In the genomic region with DNA sequence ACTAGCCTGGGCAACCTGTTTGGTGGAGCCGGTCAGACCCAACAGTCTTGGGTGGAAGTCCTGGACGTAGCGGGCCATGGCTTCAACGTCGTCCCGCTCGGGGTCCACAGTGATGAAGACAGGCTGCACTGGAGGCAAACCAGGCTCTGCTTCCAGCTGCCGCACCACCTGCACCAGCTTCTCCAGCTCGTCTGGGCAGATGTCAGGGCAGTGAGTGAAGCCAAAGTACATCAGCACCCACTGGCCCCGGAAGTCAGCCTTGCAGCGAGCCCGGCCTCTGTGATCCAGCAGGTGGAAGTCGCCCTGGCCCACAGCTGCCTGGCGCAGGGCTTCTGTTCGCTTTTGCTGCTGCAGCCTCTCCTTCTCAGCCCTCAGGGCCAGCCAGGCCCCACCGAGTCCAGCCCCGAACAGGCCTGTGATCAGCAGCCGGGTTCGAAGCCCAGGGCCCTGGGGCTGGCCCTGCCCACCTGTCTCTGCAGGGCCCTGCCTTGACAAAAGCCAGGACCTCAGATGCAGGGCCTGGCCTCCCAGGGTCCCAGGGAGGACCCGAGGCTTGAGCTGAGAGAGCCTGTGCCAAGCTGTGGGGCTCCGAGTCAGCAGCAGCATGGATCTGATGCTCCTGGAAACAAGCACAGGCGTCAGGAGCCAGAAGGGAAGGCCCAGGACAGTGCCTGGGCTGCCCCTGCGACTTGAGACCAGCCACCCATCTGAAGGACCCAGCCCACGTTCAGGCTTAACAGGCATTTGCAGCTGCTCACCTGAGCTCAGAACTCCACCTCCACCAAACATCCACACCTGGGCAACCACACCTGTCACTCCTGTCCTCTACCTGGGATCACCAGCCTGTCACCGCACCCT, we compare ENCODE assay signal across 9 cellular contexts. TPM values are rescaled to one million over a fixed set of nuclear protein-coding genes. Genes with fewer than 3 reads are reported as not detected.
A peak's percentile ranks its signal among the peaks of the same experiment; 100 is the strongest.
DNase-seq lines count a peak whose midpoint lies in the region; ATAC-seq, FAIRE-seq and TF ChIP-seq lines count a peak whose summit lies in the region.
"Had no signal": no experiment of that assay in that cellular context is flagged by ENCODE, and none has a peak within 500 bp of the region (broad histone marks: within the 10 kb centered on the region; RNA-seq: fewer than 3 reads in every experiment).

No MANE protein-coding gene starts in this region.

- CTCF ChIA-PET in AG04450 (lab: Charles Lee) = interaction anchor here (2.3 to 2.6 kb wide), 4 partner anchors 15 to 97 kb away, joined by 12 to 32 read pairs (median 20); partner anchors contain the start of genes LMF2, NCAPH2 and SYCE3
- CTCF ChIA-PET in GM12878 (lab: Yijun Ruan, JAX) = interaction anchor here (1.1 to 3.5 kb wide), 7 partner anchors 15 to 54 kb away, joined by 3 to 38 read pairs (median 11); partner anchors contain the start of genes LMF2, NCAPH2 and SYCE3

- RAD21 ChIA-PET in GM12878 (lab: Charles Lee; ENCODE audit: unreplicated experiment) = interaction anchor here (2.2 to 6.3 kb wide), 3 partner anchors 15 to 97 kb away, joined by 43 to 106 read pairs (median 64); partner anchors contain the start of genes LMF2 and NCAPH2

- peak overlapping the region; percentile 97 for H3K4me2 ChIP-seq in GM12878 (ENCODE audit: control insufficient read depth, insufficient read depth)

- H3K9me3 Mint-ChIP-seq in mesothelial cell of epicardium = no peaks in the 10 kb centered on the region

- POLR2A ChIA-PET in AG04450 (lab: Yijun Ruan, JAX) = interaction anchor here (1.5 to 2.1 kb wide), 4 partner anchors 8 to 79 kb away, joined by 3 to 15 read pairs (median 7); no protein-coding TSS in a partner anchor
- POLR2A ChIA-PET in GM12878 (lab: Charles Lee) = interaction anchor here (0.5 to 6.5 kb wide), 8 partner anchors 9 to 113 kb away, joined by 3 to 232 read pairs (median 9); partner anchors contain the start of genes KLHDC7B, LMF2 and NCAPH2

- H3K4me1 Mint-ChIP-seq in mesothelial cell of epicardium = peaks cover 14% of the 10 kb centered on the region

- H3K27ac ChIP-seq in AG04450 (ENCODE audit: low read depth, low read length) (no peak overlapping the region), GM12878 (ENCODE audit: control insufficient read depth, insufficient read depth) (peak overlapping the region; percentile 94)

- H3K36me3 Mint-ChIP-seq in mesothelial cell of epicardium = peaks cover 6% of the 10 kb centered on the region

- H3K27ac Mint-ChIP-seq in mesothelial cell of epicardium = peak overlapping the region; percentile 90

- H3K4me3 ChIP-seq in AG04450 (ENCODE audit: low read depth, low read length) (peak overlapping the region; percentile 81), HFF-Myc (replicated peaks; ENCODE audit: low read depth, low read length) (peak overlapping the region; percentile 78), GM12878 (peak overlapping the region; percentile 74)

- TF ChIP-seq CTCF in AG04450 (IDR thresholded peaks at IDR 0.05; ENCODE audit: low read depth, low read length) (no peak), HFF-Myc (IDR thresholded peaks at IDR 0.05; ENCODE audit: low read depth, low read length, missing control alignments) (no peak), GM12878 (IDR thresholded peaks at IDR 0.05 in 2 of 3, conservative IDR thresholded peaks at IDR 0.05 in 1 of 3; ENCODE audit: control insufficient read depth in 2 of 3, extremely low read depth in 1 of 3, insufficient read depth in 1 of 3, low read depth in 3 of 3, low read length in 3 of 3) (no peak), mesothelial cell of epicardium (IDR thresholded peaks at IDR 0.05; ENCODE audit: unreplicated experiment) (no peak), GM10266 (IDR thresholded peaks at IDR 0.05; ENCODE audit: control insufficient read depth, insufficient read depth, low read depth, missing control alignments) (no peak)

- H3K9me3 ChIP-seq in AG04450 (ENCODE audit: control insufficient read depth, insufficient read depth, low read length) (no peaks in the 10 kb centered on the region; the same call in 1 of the 2 replicates), GM12878 (replicated peaks; ENCODE audit: control insufficient read depth, insufficient read depth, low read length) (no peaks in the 10 kb centered on the region)

- H4K20me1 ChIP-seq in GM12878 (ENCODE audit: control insufficient read depth, insufficient read depth) = no peaks in the 10 kb centered on the region

- H3K9ac ChIP-seq in GM12878 (ENCODE audit: control insufficient read depth, insufficient read depth, low read length) = peak overlapping the region; percentile 94

- 78% methylated on average over 25 of the region's 25 CpGs for WGBS in GM12878 (ENCODE audit: insufficient coverage, insufficient replicate concordance, low lambda C conversion rate, missing lambda C conversion rate)

- peaks cover 40% of the 10 kb centered on the region for H3K79me2 ChIP-seq in GM12878 (ENCODE audit: control insufficient read depth, insufficient read depth, low read length)

- H3K36me3 ChIP-seq in GM12878 (ENCODE audit: control insufficient read depth in 2 of 2, insufficient read depth in 2 of 2, low read length in 1 of 2) = peaks cover 5 to 32% of the 10 kb centered on the region in 2 experiments; a peak in 3 of 4 replicates

- TF ChIP-seq EP300 in GM12878 (IDR thresholded peaks at IDR 0.05; ENCODE audit: borderline replicate concordance in 1 of 2, control insufficient read depth in 1 of 2, low read depth in 2 of 2, low read length in 2 of 2) = no peak

- H3K27me3 ChIP-seq in AG04450 (ENCODE audit: control insufficient read depth, insufficient read depth, low read length) (no peaks in the 10 kb centered on the region), GM12878 (replicated peaks in 1 of 2; ENCODE audit: control insufficient read depth in 2 of 2, insufficient read depth in 2 of 2, low read length in 1 of 2) (no peaks in the 10 kb centered on the region)

- intact Hi-C loops in GM12878 (cut with micrococcal nuclease; ENCODE audit: unreplicated experiment) = no loop called here

- in situ Hi-C loops in GM12878 (cut with MboI) = no loop called here

- no peak for TF ChIP-seq RAD21 in GM12878 (IDR thresholded peaks at IDR 0.05; ENCODE audit: insufficient read depth, low read depth, low read length)

- FAIRE-seq in GM12878 (lab: Jason Lieb, UNC) = no peak

- peaks cover 15% of the 10 kb centered on the region for H3K4me1 ChIP-seq in GM12878 (ENCODE audit: control insufficient read depth, insufficient read depth, low read length)

- peaks cover 14% of the 10 kb centered on the region for H3K27me3 Mint-ChIP-seq in mesothelial cell of epicardium (ENCODE audit: low read depth)

- SMC1A ChIA-PET in GM12878 (lab: Charles Lee; ENCODE audit: uncharacterized antibody, unreplicated experiment) = interaction anchor here (0.7 to 5.8 kb wide), 6 partner anchors 16 to 97 kb away, joined by 3 to 58 read pairs (median 12); partner anchors contain the start of genes LMF2, NCAPH2 and SYCE3

- ATAC-seq in GM12878 = no peak
- no peak for ATAC-seq in HG02970 (IDR thresholded peaks at IDR 0.05; ENCODE audit: low FRiP score, unreplicated experiment)

- no TSS peak for BruUV-seq in GM12878 (replicated peaks; lab: Mats Ljungman, UMichigan)

- no peak for TF ChIP-seq POLR2A in GM12878 (IDR thresholded peaks at IDR 0.05; ENCODE audit: low read depth, low read length)

- DNase-seq in AG04450 (ENCODE audit: low read depth, low spot score) = no peak
- DNase-seq in HFF-Myc (ENCODE audit: extremely low read depth, low read depth) = no peak
- no peak for DNase-seq in GM12878 (ENCODE audit: low read depth, low spot score)
- no peak for DNase-seq in mesothelial cell of epicardium (ENCODE audit: low spot score in 2 of 2, unreplicated experiment in 2 of 2)
- no peak for DNase-seq in RKO (ENCODE audit: low spot score)
- DNase-seq in GM10266 (ENCODE audit: extremely low spot score) = no peak
- no peak for DNase-seq in occipital lobe (lab: John Stamatoyannopoulos, UW)
- DNase-seq: activated CD4-positive, alpha-beta T cell treated with anti-CD3 and anti-CD28 coated beads, Interleukin-2, amount 50 U/mL, for 1 hour had no signal

- peak overlapping the region; percentile 80 for H3K4me3 Mint-ChIP-seq in mesothelial cell of epicardium

- no peak overlapping the region for H2AFZ ChIP-seq in GM12878 (ENCODE audit: control insufficient read depth, low read depth, low read length)

RNA-seq across cellular contexts. Expression of gene SCO2, which starts 1.4 kb away (rescaled TPM):
- polyA plus RNA-seq in AG04450 (2011; rRNA removed) (0.15 and 0.60 TPM in 2 replicates), GM12878 (2011; rRNA removed) (2.0 and 2.2 TPM in 2 replicates), GM12878 (2014; fragmentation: Illumina TruSeq; extraction: Trizol) (0.18 TPM in 1 of 2 replicates, not detected in the other), GM12878 (2014; fragmentation: Nextera tagmentation; extraction: Ambion mirVana) (1 to 10 TPM in 1 of 2 experiments, not detected in 1; 1.0 TPM), GM12878 (2014; rRNA removed) (2.4 and 7.1 TPM in 2 replicates), GM12878 (2016; fragmentation: Nextera tagmentation; extraction: Ambion mirVana) (10 to 100 TPM; 14.0 to 16.0 TPM)
- not detected in 2 replicates for polyA minus RNA-seq in AG04450 (2011; rRNA and poly(A)+ RNA removed)
- not detected in 2 replicates for total RNA-seq in GM12878 (2013; cell fraction: nucleolus; rRNA removed)
- total RNA-seq in GM12878 (2014; rRNA removed) (2.8 and 4.4 TPM in 2 replicates), GM12878 (2014; rRNA removed; fragmentation: Illumina TruSeq; extraction: Trizol) (0.32 and 0.36 TPM in 2 replicates), GM12878 (2021) (6.4 and 16.0 TPM in 2 replicates), mesothelial cell of epicardium (0.65 to 5.0 TPM (median 2.4 TPM) in 3 replicates), occipital lobe (0.78 TPM)
- 5.6 TPM for polyA plus RNA-seq in GM12878 (2011; ENCODE audit: low read depth)
- polyA plus RNA-seq in GM12878 (2011; cell fraction: cytosol; rRNA removed) = 8.5 and 9.4 TPM in 2 replicates
- polyA plus RNA-seq in GM12878 (2011; cell fraction: nucleus; rRNA removed) = 10.9 and 11.6 TPM in 2 replicates
- polyA plus RNA-seq in GM12878 (2012) = 4.7 and 8.2 TPM in 2 replicates
- 2.0 TPM in 1 of 2 replicates, not detected in the other for polyA minus RNA-seq in GM12878 (2011; rRNA and poly(A)+ RNA removed)
- polyA minus RNA-seq in GM12878 (2011; cell fraction: cytosol; rRNA and poly(A)+ RNA removed) = 4.2 TPM in 1 of 2 replicates, not detected in the other
- not detected in 2 replicates for polyA minus RNA-seq in GM12878 (2011; cell fraction: nucleus; rRNA and poly(A)+ RNA removed)

RNA-seq across cellular contexts. Expression of gene TYMP, which starts 5.8 kb away (rescaled TPM):
- polyA plus RNA-seq in AG04450 (2011; rRNA removed) (2.9 and 3.6 TPM in 2 replicates), GM12878 (2011; rRNA removed) (8.8 and 21.0 TPM in 2 replicates), GM12878 (2014; fragmentation: Illumina TruSeq; extraction: Trizol) (3.0 and 5.6 TPM in 2 replicates), GM12878 (2014; fragmentation: Nextera tagmentation; extraction: Ambion mirVana) (under 1 TPM; 0.42 to 0.91 TPM), GM12878 (2014; rRNA removed) (55.7 and 57.8 TPM in 2 replicates), GM12878 (2016; fragmentation: Nextera tagmentation; extraction: Ambion mirVana) (10 to 100 TPM; 28.3 to 37.7 TPM)
- 2.1 and 2.9 TPM in 2 replicates for polyA minus RNA-seq in AG04450 (2011; rRNA and poly(A)+ RNA removed)
- total RNA-seq in GM12878 (2013; cell fraction: nucleolus; rRNA removed) = 57.1 and 63.5 TPM in 2 replicates
- total RNA-seq in GM12878 (2014; rRNA removed) (39.8 and 40.8 TPM in 2 replicates), GM12878 (2014; rRNA removed; fragmentation: Illumina TruSeq; extraction: Trizol) (8.9 and 9.8 TPM in 2 replicates), GM12878 (2021) (53.2 and 53.9 TPM in 2 replicates), mesothelial cell of epicardium (9.3 to 10.3 TPM (median 9.9 TPM) in 3 replicates), occipital lobe (2.0 TPM)
- 9.5 TPM for polyA plus RNA-seq in GM12878 (2011; ENCODE audit: low read depth)
- 29.5 and 58.9 TPM in 2 replicates for polyA plus RNA-seq in GM12878 (2011; cell fraction: cytosol; rRNA removed)
- polyA plus RNA-seq in GM12878 (2011; cell fraction: nucleus; rRNA removed) = 283 and 296 TPM in 2 replicates
- polyA plus RNA-seq in GM12878 (2012) = 32.9 and 38.1 TPM in 2 replicates
- 12.4 and 23.6 TPM in 2 replicates for polyA minus RNA-seq in GM12878 (2011; rRNA and poly(A)+ RNA removed)
- polyA minus RNA-seq in GM12878 (2011; cell fraction: cytosol; rRNA and poly(A)+ RNA removed) = 11.2 and 12.8 TPM in 2 replicates
- polyA minus RNA-seq in GM12878 (2011; cell fraction: nucleus; rRNA and poly(A)+ RNA removed) = 22.4 and 35.5 TPM in 2 replicates

RNA-seq across cellular contexts. Expression of gene NCAPH2, which starts 16.0 kb away (rescaled TPM):
- 10.4 and 13.2 TPM in 2 replicates for polyA plus RNA-seq in AG04450 (2011; rRNA removed)
- polyA minus RNA-seq in AG04450 (2011; rRNA and poly(A)+ RNA removed) = 17.6 and 19.2 TPM in 2 replicates
- total RNA-seq in GM12878 (2013; cell fraction: nucleolus; rRNA removed) = 43.3 and 47.4 TPM in 2 replicates
- total RNA-seq in GM12878 (2014; rRNA removed) = 78.5 and 86.1 TPM in 2 replicates
- 33.9 and 39.4 TPM in 2 replicates for total RNA-seq in GM12878 (2014; rRNA removed; fragmentation: Illumina TruSeq; extraction: Trizol)
- total RNA-seq in GM12878 (2021) = 99.8 and 110 TPM in 2 replicates
- polyA plus RNA-seq in GM12878 (2011; ENCODE audit: low read depth) = 19.5 TPM
- 18.4 and 31.9 TPM in 2 replicates for polyA plus RNA-seq in GM12878 (2011; rRNA removed)
- 52.9 and 83.1 TPM in 2 replicates for polyA plus RNA-seq in GM12878 (2011; cell fraction: cytosol; rRNA removed)
- polyA plus RNA-seq in GM12878 (2011; cell fraction: nucleus; rRNA removed) = 135 and 170 TPM in 2 replicates
- polyA plus RNA-seq in GM12878 (2012) = 46.8 and 48.7 TPM in 2 replicates
- 22.7 and 36.9 TPM in 2 replicates for polyA plus RNA-seq in GM12878 (2014; fragmentation: Illumina TruSeq; extraction: Trizol)
- polyA plus RNA-seq in GM12878 (2014; fragmentation: Nextera tagmentation; extraction: Ambion mirVana) = 10 to 100 TPM in 1 of 2 experiments, 1 to 10 TPM in 1; 5.0 to 16.9 TPM
- polyA plus RNA-seq in GM12878 (2014; rRNA removed) = 80.3 and 84.2 TPM in 2 replicates
- polyA plus RNA-seq in GM12878 (2016; fragmentation: Nextera tagmentation; extraction: Ambion mirVana) = 10 to 100 TPM; 81.7 to 85.8 TPM
- polyA minus RNA-seq in GM12878 (2011; rRNA and poly(A)+ RNA removed) = 26.8 and 64.7 TPM in 2 replicates
- 31.8 and 32.3 TPM in 2 replicates for polyA minus RNA-seq in GM12878 (2011; cell fraction: cytosol; rRNA and poly(A)+ RNA removed)
- 26.2 and 40.9 TPM in 2 replicates for polyA minus RNA-seq in GM12878 (2011; cell fraction: nucleus; rRNA and poly(A)+ RNA removed)
- total RNA-seq in mesothelial cell of epicardium = 57.9 to 63.1 TPM (median 60.3 TPM) in 3 replicates
- total RNA-seq in occipital lobe = 46.9 TPM

RNA-seq across cellular contexts. Expression of gene LMF2, which starts 16.5 kb away (rescaled TPM):
- polyA plus RNA-seq in AG04450 (2011; rRNA removed) (25.7 and 46.6 TPM in 2 replicates), GM12878 (2011; rRNA removed) (2.3 and 7.6 TPM in 2 replicates), GM12878 (2014; fragmentation: Illumina TruSeq; extraction: Trizol) (0.44 and 3.4 TPM in 2 replicates), GM12878 (2014; fragmentation: Nextera tagmentation; extraction: Ambion mirVana) (under 1 TPM; 0.08 to 0.55 TPM), GM12878 (2014; rRNA removed) (49.4 and 61.2 TPM in 2 replicates), GM12878 (2016; fragmentation: Nextera tagmentation; extraction: Ambion mirVana) (10 to 100 TPM; 36.2 to 39.5 TPM)
- 23.1 and 28.0 TPM in 2 replicates for polyA minus RNA-seq in AG04450 (2011; rRNA and poly(A)+ RNA removed)
- 34.3 and 36.8 TPM in 2 replicates for total RNA-seq in GM12878 (2013; cell fraction: nucleolus; rRNA removed)
- total RNA-seq in GM12878 (2014; rRNA removed) (32.2 and 34.9 TPM in 2 replicates), GM12878 (2014; rRNA removed; fragmentation: Illumina TruSeq; extraction: Trizol) (5.5 and 5.7 TPM in 2 replicates), GM12878 (2021) (54.7 and 57.5 TPM in 2 replicates), mesothelial cell of epicardium (65.2 to 66.2 TPM (median 65.2 TPM) in 3 replicates), occipital lobe (9.8 TPM)
- polyA plus RNA-seq in GM12878 (2011; ENCODE audit: low read depth) = 10.2 TPM
- polyA plus RNA-seq in GM12878 (2011; cell fraction: cytosol; rRNA removed) = 15.1 and 25.7 TPM in 2 replicates
- polyA plus RNA-seq in GM12878 (2011; cell fraction: nucleus; rRNA removed) = 221 and 276 TPM in 2 replicates
- polyA plus RNA-seq in GM12878 (2012) = 30.4 and 36.1 TPM in 2 replicates
- 9.9 and 19.8 TPM in 2 replicates for polyA minus RNA-seq in GM12878 (2011; rRNA and poly(A)+ RNA removed)
- polyA minus RNA-seq in GM12878 (2011; cell fraction: cytosol; rRNA and poly(A)+ RNA removed) = 12.6 and 15.1 TPM in 2 replicates
- polyA minus RNA-seq in GM12878 (2011; cell fraction: nucleus; rRNA and poly(A)+ RNA removed) = 37.8 and 63.0 TPM in 2 replicates

RNA-seq across cellular contexts. Expression of gene KLHDC7B, which starts 21.7 kb away (rescaled TPM):
- 0.02 and 0.04 TPM in 2 replicates for polyA plus RNA-seq in AG04450 (2011; rRNA removed)
- polyA minus RNA-seq in AG04450 (2011; rRNA and poly(A)+ RNA removed) = 0.09 TPM in 2 replicates
- total RNA-seq in GM12878 (2013; cell fraction: nucleolus; rRNA removed) = 2.3 and 2.6 TPM in 2 replicates
- total RNA-seq in GM12878 (2014; rRNA removed) = 1.3 and 1.5 TPM in 2 replicates
- 0.32 and 0.63 TPM in 2 replicates for total RNA-seq in GM12878 (2014; rRNA removed; fragmentation: Illumina TruSeq; extraction: Trizol)
- 1.1 and 1.7 TPM in 2 replicates for total RNA-seq in GM12878 (2021)
- 0.26 TPM for polyA plus RNA-seq in GM12878 (2011; ENCODE audit: low read depth)
- polyA plus RNA-seq in GM12878 (2011; rRNA removed) = not detected in 2 replicates
- polyA plus RNA-seq in GM12878 (2011; cell fraction: cytosol; rRNA removed) = 0.01 and 0.03 TPM in 2 replicates
- polyA plus RNA-seq in GM12878 (2011; cell fraction: nucleus; rRNA removed) = 0.03 and 0.04 TPM in 2 replicates
- 1.5 and 1.9 TPM in 2 replicates for polyA plus RNA-seq in GM12878 (2012)
- polyA plus RNA-seq in GM12878 (2014; fragmentation: Illumina TruSeq; extraction: Trizol) = 0.59 and 0.65 TPM in 2 replicates
- under 1 TPM in 1 of 2 experiments, not detected in 1; 0.05 TPM for polyA plus RNA-seq in GM12878 (2014; fragmentation: Nextera tagmentation; extraction: Ambion mirVana)
- polyA plus RNA-seq in GM12878 (2014; rRNA removed) = 1.8 and 2.2 TPM in 2 replicates
- 1 to 10 TPM in 1 of 2 experiments, under 1 TPM in 1; 0.72 to 1.1 TPM for polyA plus RNA-seq in GM12878 (2016; fragmentation: Nextera tagmentation; extraction: Ambion mirVana)
- polyA minus RNA-seq in GM12878 (2011; rRNA and poly(A)+ RNA removed) = not detected in 2 replicates
- 0.31 TPM in 1 of 2 replicates, not detected in the other for polyA minus RNA-seq in GM12878 (2011; cell fraction: cytosol; rRNA and poly(A)+ RNA removed)
- 0.10 TPM in 1 of 2 replicates, not detected in the other for polyA minus RNA-seq in GM12878 (2011; cell fraction: nucleus; rRNA and poly(A)+ RNA removed)
- 0.07 to 0.11 TPM (median 0.09 TPM) in 3 replicates for total RNA-seq in mesothelial cell of epicardium
- not detected for total RNA-seq in occipital lobe
